ENCODE assay signal across 24 cellular contexts in genomic region chr1:161511018-161511755, GRCh38. TPM values are rescaled to one million over a fixed set of nuclear protein-coding genes. Genes with fewer than 3 reads are reported as not detected.
DNase-seq lines count a peak whose midpoint lies in the region; ATAC-seq and TF ChIP-seq lines count a peak whose summit lies in the region.
"Had no signal": no experiment of that assay in that cellular context is flagged by ENCODE, and none has a peak within 500 bp of the region (broad histone marks: within the 10 kb centered on the region; RNA-seq: fewer than 3 reads in every experiment).

No MANE protein-coding gene starts in this region.

- TF ChIP-seq CTCF in fibroblast of pulmonary artery (IDR thresholded peaks at IDR 0.05; ENCODE audit: low read length, missing control alignments): no peak
- no peak for TF ChIP-seq CTCF in upper lobe of left lung (IDR thresholded peaks at IDR 0.05)
- no peak for TF ChIP-seq CTCF in WERI-Rb-1 (IDR thresholded peaks at IDR 0.05; ENCODE audit: low read depth, low read length)
- TF ChIP-seq CTCF in uterus (IDR thresholded peaks at IDR 0.05): no peak

- intact Hi-C loops in uterus (cut with DNase I; ENCODE audit: low total_unique reads): no loop called here

- H3K36me3 ChIP-seq in upper lobe of left lung (peaks cover 0 to 8% (median 2%) of the 10 kb centered on the region in 4 donors), WERI-Rb-1 (no peaks in the 10 kb centered on the region), uterus (no peaks in the 10 kb centered on the region)
- H3K36me3 ChIP-seq: MG63, ovary had no signal

- H3K9me3 ChIP-seq in upper lobe of left lung: no peaks in the 10 kb centered on the region
- H3K9me3 ChIP-seq in WERI-Rb-1 (ENCODE audit: severe bottlenecking): no peaks in the 10 kb centered on the region
- no peaks in the 10 kb centered on the region for H3K9me3 ChIP-seq in uterus
- H3K9me3 ChIP-seq: MG63, ovary had no signal

- TF ChIP-seq EP300 in upper lobe of left lung (IDR thresholded peaks at IDR 0.05): no peak

- ATAC-seq in upper lobe of left lung (ENCODE audit: low FRiP score in 2 of 2): peak; percentile 12 to 27
- ATAC-seq: sciatic nerve had no signal

- H3K4me3 ChIP-seq in fibroblast of pulmonary artery (replicated peaks; ENCODE audit: low read depth, low read length): no peak overlapping the region
- H3K4me3 ChIP-seq in upper lobe of left lung: no peak overlapping the region
- H3K4me3 ChIP-seq in WERI-Rb-1 (ENCODE audit: low read depth, low read length): no peak overlapping the region
- no peak overlapping the region for H3K4me3 ChIP-seq in uterus
- H3K4me3 ChIP-seq: GM23248, MG63, ovary had no signal

- DNase-seq in NCI-H748 (lab: John Stamatoyannopoulos, UW; ENCODE audit: unreplicated experiment): peak; percentile 81
- DNase-seq in NCI-H748 treated with DMSO at 0.1 percent for 48 hours (lab: John Stamatoyannopoulos, UW): no peak
- DNase-seq in NCI-H226: peak; percentile 14
- DNase-seq in fibroblast of pulmonary artery (ENCODE audit: low read depth): peak; percentile 26
- DNase-seq in upper lobe of left lung: no peak
- no peak for DNase-seq in WERI-Rb-1
- DNase-seq in GF-D8 (lab: John Stamatoyannopoulos, UW): no peak
- no peak for DNase-seq in uterus
- DNase-seq: activated B cell treated with CpG ODN at 0.5 μM for 24 hours; activated CD4-positive, alpha-beta memory T cell treated with anti-CD3 and anti-CD28 coated beads for 36 hours; activated naive CD4-positive, alpha-beta T cell treated with Interleukin-2 at 50 U/mL for 16 hours; C1 segment of cervical spinal cord; caudate nucleus; foreskin melanocyte; GM23248; hypothalamus; IMR-90; mammary epithelial cell; MG63; ovary had no signal

- H3K4me1 ChIP-seq in upper lobe of left lung (peaks cover 25 to 38% (median 30%) of the 10 kb centered on the region in 4 donors), uterus (no peaks in the 10 kb centered on the region)

- TF ChIP-seq POLR2A in upper lobe of left lung (IDR thresholded peaks at IDR 0.05) (no peak), uterus (IDR thresholded peaks at IDR 0.05) (no peak)

- H3K27ac ChIP-seq in upper lobe of left lung: peak overlapping the region in 2 of 4 donors; percentile 15 to 36
- no peak overlapping the region for H3K27ac ChIP-seq in WERI-Rb-1
- H3K27ac ChIP-seq in uterus: no peak overlapping the region
- H3K27ac ChIP-seq: epithelial cell of prostate, GM23248, ovary, RWPE1 had no signal

- no peaks in the 10 kb centered on the region for H3K27me3 ChIP-seq in upper lobe of left lung
- peaks cover 62% of the 10 kb centered on the region for H3K27me3 ChIP-seq in WERI-Rb-1 (ENCODE audit: insufficient read depth, low read depth, severe bottlenecking)
- no peaks in the 10 kb centered on the region for H3K27me3 ChIP-seq in uterus
- H3K27me3 ChIP-seq: MG63, ovary had no signal

- WGBS in upper lobe of left lung, 2 donors: 62 to 73% methylated on average over 5 of the region's 5 CpGs

RNA-seq across cellular contexts. Expression of gene FCGR2A, which starts 5.9 kb away (rescaled TPM):
- total RNA-seq in upper lobe of left lung (100 to 1,000 TPM in 4 of 6 donors, 10 to 100 TPM in 2; 94.6 to 273 (median 160) TPM), uterus (10 to 100 TPM; 11.5 to 57.6 (median 20.2) TPM)
- total RNA-seq: A673, GM23248, mammary epithelial cell had no signal

RNA-seq across cellular contexts. Expression of gene HSPA6, which starts 13.2 kb away (rescaled TPM):
- total RNA-seq in upper lobe of left lung (10 to 100 TPM; 10.8 to 37.7 (median 15.9) TPM), uterus (1 to 10 TPM in 1 of 4 donors, under 1 TPM in 2, not detected in 1; 0.55 to 1.2 (median 0.77) TPM)
- total RNA-seq: GM23248 had no signal

RNA-seq across cellular contexts. Expression of gene FCGR3A, which starts 38.4 kb away (rescaled TPM):
- 100 to 1,000 TPM in 2 of 6 donors, 10 to 100 TPM in 4; 20.8 to 237 (median 82.8) TPM for total RNA-seq in upper lobe of left lung
- total RNA-seq in uterus: 10 to 100 TPM in 2 of 4 donors, 1 to 10 TPM in 2; 2.2 to 16.2 (median 6.7) TPM
- total RNA-seq: A673; activated CD4-positive, alpha-beta memory T cell treated with anti-CD3 and anti-CD28 coated beads for 36 hours; GM23248; IMR-90; mammary epithelial cell had no signal

Comparison
In these comparisons a context has a peak if more than half of its experiments do, and no peak if none do; other contexts are left out.
1. DNase-seq: peak in NCI-H748 (single experiment), NCI-H226 (single experiment) and fibroblast of pulmonary artery (single experiment); none in NCI-H748 treated with DMSO at 0.1 percent for 48 hours (single experiment), upper lobe of left lung (0 of 2), WERI-Rb-1 (single experiment), GF-D8 (single experiment) and uterus (0 of 2).
2. RNA of gene HSPA6, which starts 13.2 kb away (total RNA-seq): 10.8 to 37.7 TPM in upper lobe of left lung; 0.55 to 1.2 TPM in uterus; every median in the first group is over 4 times any median in the second.